Comparison of ENCODE assay signal across 12 cellular contexts in genomic region chr7:121373177-121373576, GRCh38. TPM values are rescaled to one million over a fixed set of nuclear protein-coding genes. Genes with fewer than 3 reads are reported as not detected.
DNase-seq lines count a peak whose midpoint lies in the region; ATAC-seq and TF ChIP-seq lines count a peak whose summit lies in the region.
"Had no signal": no experiment of that assay in that cellular context is flagged by ENCODE, and none has a peak within 500 bp of the region (broad histone marks: within the 10 kb centered on the region; RNA-seq: fewer than 3 reads in every experiment).

No MANE protein-coding gene starts in this region.

- H3F3A ChIP-seq in DOHH2 (ENCODE audit: control insufficient read depth, insufficient read depth), result peaks cover 46% of the 10 kb centered on the region

- peaks cover 78% of the 10 kb centered on the region for H3K36me3 ChIP-seq in DOHH2 (ENCODE audit: control insufficient read depth, low read length)

- H3K36me3 Mint-ChIP-seq in activated T-helper 2 cell treated with anti-CD3 and anti-CD28 coated beads, Interferon-gamma antibody, Interleukin-2, Interleukin-4, amounts not matched to agents 10 μg/mL and 5 μg/mL and 100 μg/mL, durations not matched to agents 14 hours and 24 hours and 36 hours (ENCODE audit: low read depth), result peaks cover 72% of the 10 kb centered on the region
- peaks cover 31 to 41% of the 10 kb centered on the region in 2 donors for H3K36me3 Mint-ChIP-seq in naive B cell

- H3K4me3 Mint-ChIP-seq in activated T-helper 2 cell treated with anti-CD3 and anti-CD28 coated beads, Interferon-gamma antibody, Interleukin-2, Interleukin-4, amounts not matched to agents 10 μg/mL and 5 μg/mL and 100 μg/mL, durations not matched to agents 14 hours and 24 hours and 36 hours (ENCODE audit: low read depth), result no peak overlapping the region
- peak overlapping the region; percentile 25 to 82 (median 77) for H3K4me3 Mint-ChIP-seq in naive B cell

- no peaks in the 10 kb centered on the region for H3K9me3 Mint-ChIP-seq in activated T-helper 2 cell treated with anti-CD3 and anti-CD28 coated beads, Interferon-gamma antibody, Interleukin-2, Interleukin-4, amounts not matched to agents 10 μg/mL and 5 μg/mL and 100 μg/mL, durations not matched to agents 14 hours and 24 hours and 36 hours
- H3K9me3 Mint-ChIP-seq in naive B cell, result peaks cover 4 to 22% (median 15%) of the 10 kb centered on the region in 7 donors
- H3K9me3 Mint-ChIP-seq: activated naive CD4-positive, alpha-beta T cell treated with anti-CD3 and anti-CD28 coated beads, Interleukin-2, amount 50 U/mL, for 24 hours; T-cell had no signal

- peaks cover under 1% of the 10 kb centered on the region; the same call in 1 of the 2 replicates for H3K9me3 ChIP-seq in DOHH2 (ENCODE audit: control insufficient read depth, insufficient read depth, low read length)
- H3K9me3 ChIP-seq: HAP-1, tibial nerve had no signal

- H3K27ac ChIP-seq in DOHH2 (ENCODE audit: low read depth, low read length), result peak overlapping the region; percentile 95
- H3K27ac ChIP-seq: tibial nerve had no signal

- peaks cover 99% of the 10 kb centered on the region for H3K4me1 ChIP-seq in DOHH2 (ENCODE audit: control insufficient read depth, low read length)
- H3K4me1 ChIP-seq: HAP-1 had no signal

- TF ChIP-seq CTCF in DOHH2 (IDR thresholded peaks at IDR 0.05; ENCODE audit: low read depth, low read length, poor library complexity, severe bottlenecking), result peak; percentile 29

- peak; percentile 28 for ATAC-seq in HG03354 (IDR thresholded peaks at IDR 0.05; ENCODE audit: poor library complexity, severe bottlenecking, unreplicated experiment)
- peak; percentile 18 for ATAC-seq in naive B cell (ENCODE audit: low read depth in 2 of 2)

- no peak for DNase-seq in activated T-helper 2 cell treated with anti-CD3 and anti-CD28 coated beads, Interferon-gamma antibody, Interleukin-2, Interleukin-4, amounts not matched to agents 10 μg/mL and 5 μg/mL and 100 μg/mL, durations not matched to agents 14 hours and 24 hours and 36 hours (ENCODE audit: low spot score)
- DNase-seq in naive B cell, result no peak
- no peak for DNase-seq in central memory CD4-positive, alpha-beta T cell
- DNase-seq in SIG-M5 treated with dmso at 0.1 percent for 504 hours (lab: John Stamatoyannopoulos, UW; ENCODE audit: unreplicated experiment), result no peak
- no peak for DNase-seq in cerebellum (ENCODE audit: low spot score)
- DNase-seq in stimulated activated CD4-positive, alpha-beta T cell treated with anti-CD3 and anti-CD28 coated beads, Interleukin-2, amount 100 ng/mL, for 48 hours, result no peak
- DNase-seq: T-cell had no signal

- no peaks in the 10 kb centered on the region for H3K27me3 ChIP-seq in DOHH2 (ENCODE audit: control insufficient read depth, low read length)
- H3K27me3 ChIP-seq: tibial nerve had no signal

- intact Hi-C loops in activated T-helper 2 cell treated with anti-CD3 and anti-CD28 coated beads, Interferon-gamma antibody, Interleukin-2, Interleukin-4, amounts not matched to agents 10 μg/mL and 5 μg/mL and 100 μg/mL, durations not matched to agents 14 hours and 24 hours and 36 hours (cut with micrococcal nuclease), result loop anchor here (2.0 kb wide), 1 partner anchor 94 kb away; no protein-coding TSS in a partner anchor

- no peaks in the 10 kb centered on the region for H4K20me1 ChIP-seq in DOHH2 (ENCODE audit: control insufficient read depth, insufficient read depth, low read depth, low read length)

- H3K27ac Mint-ChIP-seq in activated T-helper 2 cell treated with anti-CD3 and anti-CD28 coated beads, Interferon-gamma antibody, Interleukin-2, Interleukin-4, amounts not matched to agents 10 μg/mL and 5 μg/mL and 100 μg/mL, durations not matched to agents 14 hours and 24 hours and 36 hours, result peak overlapping the region; percentile 61
- peak overlapping the region in 5 of 6 donors; percentile 45 to 96 (median 88) for H3K27ac Mint-ChIP-seq in naive B cell

- H3K9me2 ChIP-seq in DOHH2 (replicated peaks; ENCODE audit: control insufficient read depth, low read length), result no peaks in the 10 kb centered on the region

- H3K79me2 ChIP-seq in DOHH2 (ENCODE audit: control insufficient read depth, low read length), result peaks cover 51% of the 10 kb centered on the region

- H3K4me1 Mint-ChIP-seq in activated T-helper 2 cell treated with anti-CD3 and anti-CD28 coated beads, Interferon-gamma antibody, Interleukin-2, Interleukin-4, amounts not matched to agents 10 μg/mL and 5 μg/mL and 100 μg/mL, durations not matched to agents 14 hours and 24 hours and 36 hours (ENCODE audit: low read depth), result peaks cover 55% of the 10 kb centered on the region
- H3K4me1 Mint-ChIP-seq in naive B cell, result peaks cover 49 to 85% (median 73%) of the 10 kb centered on the region in 3 donors

- peak overlapping the region; percentile 68 for H3K4me2 ChIP-seq in DOHH2 (ENCODE audit: low read length)

- H3K27me3 Mint-ChIP-seq in activated T-helper 2 cell treated with anti-CD3 and anti-CD28 coated beads, Interferon-gamma antibody, Interleukin-2, Interleukin-4, amounts not matched to agents 10 μg/mL and 5 μg/mL and 100 μg/mL, durations not matched to agents 14 hours and 24 hours and 36 hours (ENCODE audit: low read depth), result no peaks in the 10 kb centered on the region
- no peaks in the 10 kb centered on the region for H3K27me3 Mint-ChIP-seq in naive B cell
- H3K27me3 Mint-ChIP-seq: activated naive CD4-positive, alpha-beta T cell treated with anti-CD3 and anti-CD28 coated beads, Interleukin-2, amount 50 U/mL, for 24 hours; T-cell had no signal

- H3K4me3 ChIP-seq in DOHH2 (ENCODE audit: low read length), result peak overlapping the region; percentile 62
- H3K4me3 ChIP-seq: HAP-1, tibial nerve had no signal

RNA-seq across cellular contexts. Expression of gene FAM3C, which starts 22.9 kb away (rescaled TPM):
- total RNA-seq in activated T-helper 2 cell treated with anti-CD3 and anti-CD28 coated beads, Interferon-gamma antibody, Interleukin-2, Interleukin-4, amounts not matched to agents 10 μg/mL and 5 μg/mL and 100 μg/mL, durations not matched to agents 14 hours and 24 hours and 36 hours, result 57.6 and 59.5 TPM in 2 replicates
- polyA plus RNA-seq in naive B cell (ENCODE audit: low read depth in 6 of 6), result 100 to 1,000 TPM in 3 of 6 donors, 10 to 100 TPM in 3; 79.8 to 115 (median 101) TPM
- 82.7 TPM for total RNA-seq in cerebellum

RNA-seq across cellular contexts. Expression of gene WNT16, which starts 44.4 kb away (rescaled TPM):
- total RNA-seq in activated T-helper 2 cell treated with anti-CD3 and anti-CD28 coated beads, Interferon-gamma antibody, Interleukin-2, Interleukin-4, amounts not matched to agents 10 μg/mL and 5 μg/mL and 100 μg/mL, durations not matched to agents 14 hours and 24 hours and 36 hours, result not detected in 2 replicates
- polyA plus RNA-seq in naive B cell (ENCODE audit: low read depth in 6 of 6), result 1 to 10 TPM in 5 of 6 donors, under 1 TPM in 1; 1.00 to 4.3 (median 2.9) TPM
- 6.3 TPM for total RNA-seq in cerebellum
